Comparison of ENCODE assay signal across 1 cellular context in genomic region chr6:53503060-53503459, GRCh38.
TF ChIP-seq lines count a peak whose summit lies in the region.

No MANE protein-coding gene starts in this region.

TF ChIP-seq in WTC11, 78 proteins besides CTCF, POLR2A, EP300 and RAD21 (continued from another document):
- TF ChIP-seq, protein P1, sequence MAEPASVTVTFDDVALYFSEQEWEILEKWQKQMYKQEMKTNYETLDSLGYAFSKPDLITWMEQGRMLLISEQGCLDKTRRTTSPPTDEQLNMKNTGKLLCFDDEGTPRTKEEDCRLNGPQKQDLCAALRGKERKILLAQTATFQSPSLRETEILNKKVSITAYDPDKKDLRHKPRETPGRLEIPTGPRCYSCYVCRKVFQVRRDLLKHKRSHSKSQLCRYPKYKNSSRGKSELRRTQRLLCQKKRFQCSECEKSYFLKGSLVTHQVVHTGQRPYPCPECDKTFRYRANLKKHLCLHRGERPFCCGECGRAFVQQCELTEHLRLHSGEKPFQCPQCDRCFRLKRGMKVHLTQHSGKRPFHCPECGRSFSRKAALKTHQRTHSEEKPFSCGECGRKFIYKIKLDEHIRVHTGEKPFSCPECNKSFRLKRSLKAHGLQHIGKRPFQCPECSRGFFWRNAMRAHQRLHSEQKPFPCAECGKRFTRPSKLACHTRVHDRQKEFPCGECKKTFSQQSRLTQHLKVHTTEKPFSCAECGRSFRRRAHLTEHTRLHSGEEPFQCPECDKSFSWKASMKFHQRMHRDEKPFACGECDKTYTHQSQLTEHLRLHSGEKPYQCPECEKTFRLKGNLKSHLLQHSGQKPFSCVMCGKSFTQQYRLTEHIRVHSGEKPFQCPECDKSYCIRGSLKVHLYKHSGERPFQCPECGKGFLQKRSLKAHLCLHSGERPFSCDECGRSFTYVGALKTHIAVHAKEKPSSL (CRISPR knock-in tag; conservative IDR thresholded peaks at IDR 0.05): no peak
- TF ChIP-seq EMX1 (CRISPR knock-in tag; IDR thresholded peaks at IDR 0.05): no peak
- no peak for TF ChIP-seq ZNF416 (CRISPR knock-in tag; IDR thresholded peaks at IDR 0.05)
- TF ChIP-seq, protein P2, sequence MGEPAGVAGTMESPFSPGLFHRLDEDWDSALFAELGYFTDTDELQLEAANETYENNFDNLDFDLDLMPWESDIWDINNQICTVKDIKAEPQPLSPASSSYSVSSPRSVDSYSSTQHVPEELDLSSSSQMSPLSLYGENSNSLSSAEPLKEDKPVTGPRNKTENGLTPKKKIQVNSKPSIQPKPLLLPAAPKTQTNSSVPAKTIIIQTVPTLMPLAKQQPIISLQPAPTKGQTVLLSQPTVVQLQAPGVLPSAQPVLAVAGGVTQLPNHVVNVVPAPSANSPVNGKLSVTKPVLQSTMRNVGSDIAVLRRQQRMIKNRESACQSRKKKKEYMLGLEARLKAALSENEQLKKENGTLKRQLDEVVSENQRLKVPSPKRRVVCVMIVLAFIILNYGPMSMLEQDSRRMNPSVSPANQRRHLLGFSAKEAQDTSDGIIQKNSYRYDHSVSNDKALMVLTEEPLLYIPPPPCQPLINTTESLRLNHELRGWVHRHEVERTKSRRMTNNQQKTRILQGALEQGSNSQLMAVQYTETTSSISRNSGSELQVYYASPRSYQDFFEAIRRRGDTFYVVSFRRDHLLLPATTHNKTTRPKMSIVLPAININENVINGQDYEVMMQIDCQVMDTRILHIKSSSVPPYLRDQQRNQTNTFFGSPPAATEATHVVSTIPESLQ (CRISPR knock-in tag; IDR thresholded peaks at IDR 0.05): no peak
- no peak for TF ChIP-seq NR1H2 (CRISPR knock-in tag; IDR thresholded peaks at IDR 0.05)
- no peak for TF ChIP-seq FOXJ3 (CRISPR knock-in tag; IDR thresholded peaks at IDR 0.05; ENCODE audit: borderline replicate concordance)
- TF ChIP-seq IRF1 (CRISPR knock-in tag; IDR thresholded peaks at IDR 0.05): no peak
- no peak for TF ChIP-seq NFE2L1 (CRISPR knock-in tag; IDR thresholded peaks at IDR 0.05)
TF ChIP-seq in WTC11: peak in this region for 0.
